8 cellular contexts compared by ENCODE assay signal in the genomic region with DNA sequence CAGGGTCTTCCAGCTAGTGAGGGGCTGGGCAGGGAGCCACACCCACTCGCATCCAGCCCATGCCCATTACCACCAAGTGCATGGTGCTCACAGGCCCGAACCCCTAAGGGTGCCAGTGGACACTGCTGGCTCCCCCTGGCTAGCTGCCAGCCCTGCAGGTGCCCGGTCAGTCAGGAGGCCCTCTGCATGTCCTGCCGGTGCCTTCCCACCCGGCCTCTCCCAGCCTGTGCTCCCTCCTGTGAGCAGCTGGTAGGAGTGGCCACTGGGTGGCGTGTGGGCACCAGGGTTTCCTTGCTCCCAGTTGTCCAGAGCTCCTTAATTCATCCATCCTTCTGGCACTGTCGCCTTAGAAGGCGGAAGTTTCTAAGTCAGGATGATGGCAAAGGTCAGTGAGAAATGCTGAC. TPM values are rescaled to one million over a fixed set of nuclear protein-coding genes. Genes with fewer than 3 reads are reported as not detected.
DNase-seq lines count a peak whose midpoint lies in the region; ATAC-seq, FAIRE-seq and TF ChIP-seq lines count a peak whose summit lies in the region.

No MANE protein-coding gene starts in this region.

- FAIRE-seq in bronchial epithelial cell (lab: Jason Lieb, UNC): no peak

- H3K36me3 ChIP-seq in Caco-2 (ENCODE audit: control insufficient read depth, insufficient read depth, low read length) (no peaks in the 10 kb centered on the region), GM23338 (ENCODE audit: insufficient read depth) (no peaks in the 10 kb centered on the region), bronchial epithelial cell (ENCODE audit: control insufficient read depth, insufficient read depth, low read length) (peaks cover 54% of the 10 kb centered on the region), right lobe of liver (no peaks in the 10 kb centered on the region)

- no peaks in the 10 kb centered on the region for H3K9me3 ChIP-seq in Caco-2
- H3K9me3 ChIP-seq in right lobe of liver: no peaks in the 10 kb centered on the region

- H3K27me3 Mint-ChIP-seq in Caco-2 (ENCODE audit: insufficient read depth, unreplicated experiment): no peaks in the 10 kb centered on the region
- peaks cover 7% of the 10 kb centered on the region for H3K27me3 Mint-ChIP-seq in GM23338 (ENCODE audit: insufficient read depth, low read depth, poor library complexity)
- H3K27me3 Mint-ChIP-seq in activated T-helper 2 cell treated with anti-CD3 and anti-CD28 coated beads, Interferon-gamma antibody, Interleukin-2, Interleukin-4, amounts not matched to agents 10 μg/mL and 5 μg/mL and 100 μg/mL, durations not matched to agents 14 hours and 24 hours and 36 hours (ENCODE audit: low read depth): no peaks in the 10 kb centered on the region

- TF ChIP-seq POLR2A in right lobe of liver (IDR thresholded peaks at IDR 0.05): no peak

- peak; percentile 85 to 95 for TF ChIP-seq CTCF in Caco-2 (IDR thresholded peaks at IDR 0.05; ENCODE audit: insufficient read depth in 1 of 2, low read depth in 1 of 2, low read length in 1 of 2, severe bottlenecking in 1 of 2, unreplicated experiment in 1 of 2)
- peak; percentile 83 to 94 for TF ChIP-seq CTCF in GM23338 (conservative IDR thresholded peaks at IDR 0.05; ENCODE audit: low read depth in 2 of 2)
- TF ChIP-seq CTCF in bronchial epithelial cell (IDR thresholded peaks at IDR 0.05; ENCODE audit: insufficient read depth, low read length, severe bottlenecking): peak; percentile 83
- peak; percentile 65 to 82 (median 77) for TF ChIP-seq CTCF in right lobe of liver (IDR thresholded peaks at IDR 0.05)

- POLR2A ChIA-PET in Caco-2 (lab: Charles Lee): no interaction called here

- no peaks in the 10 kb centered on the region for H3K9me2 ChIP-seq in GM23338 (ENCODE audit: insufficient read depth)

- H3K9me3 Mint-ChIP-seq in Caco-2 (ENCODE audit: unreplicated experiment) (no peaks in the 10 kb centered on the region), GM23338 (no peaks in the 10 kb centered on the region)
- no peaks in the 10 kb centered on the region for H3K9me3 Mint-ChIP-seq in activated T-helper 2 cell treated with anti-CD3 and anti-CD28 coated beads, Interferon-gamma antibody, Interleukin-2, Interleukin-4, amounts not matched to agents 10 μg/mL and 5 μg/mL and 100 μg/mL, durations not matched to agents 14 hours and 24 hours and 36 hours

- no TSS peak for BruUV-seq in Caco-2 (replicated peaks; lab: Mats Ljungman, UMichigan)

- H2AFZ ChIP-seq in GM23338: no peak overlapping the region

- no peaks in the 10 kb centered on the region; the same call in 1 of the 2 replicates for H4K20me1 ChIP-seq in GM23338 (replicated peaks; ENCODE audit: insufficient read depth)

- H3K4me3 Mint-ChIP-seq in Caco-2 (ENCODE audit: unreplicated experiment): no peak overlapping the region
- no peak overlapping the region for H3K4me3 Mint-ChIP-seq in GM23338
- H3K4me3 Mint-ChIP-seq in activated T-helper 2 cell treated with anti-CD3 and anti-CD28 coated beads, Interferon-gamma antibody, Interleukin-2, Interleukin-4, amounts not matched to agents 10 μg/mL and 5 μg/mL and 100 μg/mL, durations not matched to agents 14 hours and 24 hours and 36 hours (ENCODE audit: low read depth): no peak overlapping the region

- H3K27ac Mint-ChIP-seq in Caco-2 (ENCODE audit: unreplicated experiment) (no peak overlapping the region), GM23338 (no peak overlapping the region)
- no peak overlapping the region for H3K27ac Mint-ChIP-seq in activated T-helper 2 cell treated with anti-CD3 and anti-CD28 coated beads, Interferon-gamma antibody, Interleukin-2, Interleukin-4, amounts not matched to agents 10 μg/mL and 5 μg/mL and 100 μg/mL, durations not matched to agents 14 hours and 24 hours and 36 hours

- H3K27ac ChIP-seq in GM23338 (ENCODE audit: low read depth) (no peak overlapping the region), right lobe of liver (no peak overlapping the region)

- no peak overlapping the region for H3K4me2 ChIP-seq in GM23338

- intact Hi-C loops in Caco-2 (cut with micrococcal nuclease; ENCODE audit: unreplicated experiment): loop anchor here (1.0 to 5.0 kb wide), 4 partner anchors 44 to 294 kb away; partner anchors contain the start of gene LHX4
- intact Hi-C loops in right lobe of liver (cut with DNase I): no loop called here
- intact Hi-C loops in activated T-helper 2 cell treated with anti-CD3 and anti-CD28 coated beads, Interferon-gamma antibody, Interleukin-2, Interleukin-4, amounts not matched to agents 10 μg/mL and 5 μg/mL and 100 μg/mL, durations not matched to agents 14 hours and 24 hours and 36 hours (cut with micrococcal nuclease): no loop called here

- CTCF ChIA-PET in Caco-2 (lab: Charles Lee): interaction anchor here (0.6 to 2.1 kb wide), 23 partner anchors 9 to 378 kb away, joined by 3 to 28 read pairs (median 4); partner anchors contain the start of genes ACBD6 and LHX4

- 0 out of 2 replicates have a peak, but pooled peaks cover 2% of the 10 kb centered on the region for H3F3A ChIP-seq in GM23338 (replicated peaks; ENCODE audit: low read depth)

- H3K79me2 ChIP-seq in GM23338 (replicated peaks; ENCODE audit: insufficient read depth): no peaks in the 10 kb centered on the region

- no peak overlapping the region for H3K4me3 ChIP-seq in Caco-2 (ENCODE audit: low read depth, low read length)
- no peak overlapping the region for H3K4me3 ChIP-seq in GM23338
- no peak overlapping the region for H3K4me3 ChIP-seq in bronchial epithelial cell (ENCODE audit: low read depth, low read length)
- H3K4me3 ChIP-seq in right lobe of liver: no peak overlapping the region

- DNase-seq in Caco-2 (peak; percentile 80 to 82), GM23338 (ENCODE audit: low spot score) (peak; percentile 84), NCI-H526 (lab: John Stamatoyannopoulos, UW) (peak; percentile 76 to 94), bronchial epithelial cell (ENCODE audit: low read depth) (peak; percentile 29), right lobe of liver (peak; percentile 70 to 74 (median 74)), T-helper 1 cell (no peak)
- no peak for DNase-seq in activated T-helper 2 cell treated with anti-CD3 and anti-CD28 coated beads, Interferon-gamma antibody, Interleukin-2, Interleukin-4, amounts not matched to agents 10 μg/mL and 5 μg/mL and 100 μg/mL, durations not matched to agents 14 hours and 24 hours and 36 hours (ENCODE audit: low spot score)

- H3K27me3 ChIP-seq in Caco-2 (replicated peaks; ENCODE audit: control insufficient read depth, insufficient read depth, low read length) (no peaks in the 10 kb centered on the region), GM23338 (ENCODE audit: insufficient read depth) (no peaks in the 10 kb centered on the region), bronchial epithelial cell (ENCODE audit: control insufficient read depth, insufficient read depth, low read length) (no peaks in the 10 kb centered on the region), right lobe of liver (no peaks in the 10 kb centered on the region)

- WGBS in right lobe of liver (ENCODE audit: insufficient coverage, low coverage, low lambda C conversion rate, missing lambda C conversion rate): no CpG with 5 or more reads among the region's 8 CpGs

- peak; percentile 96 for ATAC-seq in GM23338
- ATAC-seq in right lobe of liver: peak; percentile 85 to 92 (median 90)
- no peak for ATAC-seq in HG02852 (IDR thresholded peaks at IDR 0.05; ENCODE audit: unreplicated experiment)

- H3K4me1 Mint-ChIP-seq in Caco-2 (ENCODE audit: low read depth, unreplicated experiment): peaks cover 6% of the 10 kb centered on the region
- peaks cover 2% of the 10 kb centered on the region; the same call in 2 of the 3 replicates for H3K4me1 Mint-ChIP-seq in GM23338
- H3K4me1 Mint-ChIP-seq in activated T-helper 2 cell treated with anti-CD3 and anti-CD28 coated beads, Interferon-gamma antibody, Interleukin-2, Interleukin-4, amounts not matched to agents 10 μg/mL and 5 μg/mL and 100 μg/mL, durations not matched to agents 14 hours and 24 hours and 36 hours (ENCODE audit: low read depth): peaks cover 11% of the 10 kb centered on the region

- H3K4me1 ChIP-seq in Caco-2 (no peaks in the 10 kb centered on the region), GM23338 (ENCODE audit: insufficient read depth) (no peaks in the 10 kb centered on the region), right lobe of liver (no peaks in the 10 kb centered on the region)

- H3K36me3 Mint-ChIP-seq in Caco-2 (ENCODE audit: insufficient read depth, unreplicated experiment): no peaks in the 10 kb centered on the region
- H3K36me3 Mint-ChIP-seq in GM23338 (ENCODE audit: low read depth): peaks cover 14% of the 10 kb centered on the region; the same call in 2 of the 3 replicates
- H3K36me3 Mint-ChIP-seq in activated T-helper 2 cell treated with anti-CD3 and anti-CD28 coated beads, Interferon-gamma antibody, Interleukin-2, Interleukin-4, amounts not matched to agents 10 μg/mL and 5 μg/mL and 100 μg/mL, durations not matched to agents 14 hours and 24 hours and 36 hours (ENCODE audit: low read depth): peaks cover 5% of the 10 kb centered on the region

TF ChIP-seq in GM23338, 12 proteins besides CTCF, POLR2A, EP300 and RAD21 (continues in another document):
- TF ChIP-seq POLR2AphosphoS5 (IDR thresholded peaks at IDR 0.05; ENCODE audit: low read depth): no peak
- TF ChIP-seq, protein P1, sequence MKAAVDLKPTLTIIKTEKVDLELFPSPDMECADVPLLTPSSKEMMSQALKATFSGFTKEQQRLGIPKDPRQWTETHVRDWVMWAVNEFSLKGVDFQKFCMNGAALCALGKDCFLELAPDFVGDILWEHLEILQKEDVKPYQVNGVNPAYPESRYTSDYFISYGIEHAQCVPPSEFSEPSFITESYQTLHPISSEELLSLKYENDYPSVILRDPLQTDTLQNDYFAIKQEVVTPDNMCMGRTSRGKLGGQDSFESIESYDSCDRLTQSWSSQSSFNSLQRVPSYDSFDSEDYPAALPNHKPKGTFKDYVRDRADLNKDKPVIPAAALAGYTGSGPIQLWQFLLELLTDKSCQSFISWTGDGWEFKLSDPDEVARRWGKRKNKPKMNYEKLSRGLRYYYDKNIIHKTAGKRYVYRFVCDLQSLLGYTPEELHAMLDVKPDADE (IDR thresholded peaks at IDR 0.05): no peak
- no peak for TF ChIP-seq JUNB (IDR thresholded peaks at IDR 0.05; ENCODE audit: unreplicated experiment)

RNA-seq across cellular contexts. Expression of gene QSOX1, which starts 33.4 kb away (rescaled TPM):
- total RNA-seq in Caco-2 (2022) (12.1 and 17.0 TPM in 2 replicates), bronchial epithelial cell (134 and 196 TPM in 2 replicates), right lobe of liver (10 to 100 TPM; 25.0 to 68.4 (median 38.6) TPM)
- total RNA-seq in GM23338 (2014; rRNA removed; shearing (Covaris generic)): 107 and 119 TPM in 2 replicates
- polyA plus RNA-seq in GM23338 (2016; fragmentation: Nextera tagmentation; extraction: Ambion mirVana): 47.8 and 64.8 TPM in 2 replicates
- total RNA-seq in activated T-helper 2 cell treated with anti-CD3 and anti-CD28 coated beads, Interferon-gamma antibody, Interleukin-2, Interleukin-4, amounts not matched to agents 10 μg/mL and 5 μg/mL and 100 μg/mL, durations not matched to agents 14 hours and 24 hours and 36 hours: 58.7 and 62.6 TPM in 2 replicates

RNA-seq across cellular contexts. Expression of gene LHX4, which starts 42.0 kb away (rescaled TPM):
- total RNA-seq in Caco-2 (2022) (0.16 and 0.19 TPM in 2 replicates), bronchial epithelial cell (under 0.01 TPM in 2 replicates), right lobe of liver (not detected)
- total RNA-seq in GM23338 (2014; rRNA removed; shearing (Covaris generic)): 2.5 and 2.9 TPM in 2 replicates
- 1.2 and 1.4 TPM in 2 replicates for polyA plus RNA-seq in GM23338 (2016; fragmentation: Nextera tagmentation; extraction: Ambion mirVana)
- not detected in 2 replicates for total RNA-seq in activated T-helper 2 cell treated with anti-CD3 and anti-CD28 coated beads, Interferon-gamma antibody, Interleukin-2, Interleukin-4, amounts not matched to agents 10 μg/mL and 5 μg/mL and 100 μg/mL, durations not matched to agents 14 hours and 24 hours and 36 hours

Comparison
In these comparisons a context has a peak if more than half of its experiments do, and no peak if none do; other contexts are left out.
1. DNase-seq: peak in Caco-2 (2 of 2), GM23338 (single experiment), NCI-H526 (2 of 2), bronchial epithelial cell (single experiment) and right lobe of liver (3 of 3); none in activated T-helper 2 cell treated with anti-CD3 and anti-CD28 coated beads, Interferon-gamma antibody, Interleukin-2, Interleukin-4, amounts not matched to agents 10 μg/mL and 5 μg/mL and 100 μg/mL, durations not matched to agents 14 hours and 24 hours and 36 hours (single experiment) and T-helper 1 cell (0 of 5).
2. Peak in every context shown above with its lines, with median percentiles within 50 percentile points of each other: CTCF ChIP-seq.